ENCODE assay signal across 39 cellular contexts in genomic region chrX:39741904-39742303, GRCh38.
"Had no signal": no experiment of that assay in that cellular context is flagged by ENCODE, and none has a peak within 500 bp of the region (broad histone marks: within the 10 kb centered on the region; RNA-seq: fewer than 3 reads in every experiment).

No MANE protein-coding gene starts in this region.

- ATAC-seq: activated naive CD4-positive, alpha-beta T cell treated with anti-CD3 and anti-CD28 coated beads, Interleukin-2, amount 50 U/mL, for 72 hours; activated naive CD8-positive, alpha-beta T cell treated with anti-CD3 and anti-CD28 coated beads, Interleukin-2, amount 50 U/mL, for 24 hours; activated T-cell treated with anti-CD3 and anti-CD28 coated beads, Interleukin-2, amount 50 U/mL, for 4 hours; activated T-cell treated with anti-CD3 and anti-CD28 coated beads, Interleukin-2, amount 50 U/mL, for 72 hours; activated T-helper 17 cell treated with anti-CD3 and anti-CD28 coated beads, Interleukin-2, amount 50 U/mL, for 72 hours; body of pancreas had no signal

- H3K27ac ChIP-seq: adrenal gland, ascending aorta, body of pancreas, brain microvascular endothelial cell, breast epithelium, cardiac muscle cell had no signal

- H3K27ac Mint-ChIP-seq: activated naive CD4-positive, alpha-beta T cell treated with anti-CD3 and anti-CD28 coated beads for 36 hours; activated naive CD4-positive, alpha-beta T cell treated with anti-CD3 and anti-CD28 coated beads, Interleukin-2, amount 10 ng/mL, durations not matched to agents 7 days and 5 days; activated naive CD4-positive, alpha-beta T cell treated with anti-CD3 and anti-CD28 coated beads, Interleukin-2, amount 50 U/mL, for 24 hours; activated naive CD4-positive, alpha-beta T cell treated with anti-CD3 and anti-CD28 coated beads, Interleukin-2, amount 50 U/mL, for 72 hours; activated naive CD8-positive, alpha-beta T cell; activated naive CD8-positive, alpha-beta T cell treated with anti-CD3 and anti-CD28 coated beads for 36 hours; activated naive CD8-positive, alpha-beta T cell treated with anti-CD3 and anti-CD28 coated beads, Interleukin-2, amount 10 ng/mL, durations not matched to agents 7 days and 5 days; activated naive CD8-positive, alpha-beta T cell treated with anti-CD3 and anti-CD28 coated beads, Interleukin-2, amount 50 U/mL, for 24 hours; activated T-cell treated with anti-CD3 and anti-CD28 coated beads, Interleukin-2, amount 50 U/mL, for 24 hours; activated T-cell treated with anti-CD3 and anti-CD28 coated beads, Interleukin-2, amount 50 U/mL, for 72 hours; activated T-helper 1 cell treated with anti-CD3 and anti-CD28 coated beads, Interleukin-12 subunit alpha, Interleukin-12 subunit beta, Interleukin-2, Interleukin-4 antibody, amounts not matched to agents 30 ng/mL and 10 ng/mL and 1 ng/mL, durations not matched to agents 14 hours and 24 hours and 36 hours; activated T-helper 17 cell treated with anti-CD3 and anti-CD28 coated beads, Interleukin-2, amount 50 U/mL, for 72 hours; activated T-helper 2 cell treated with anti-CD3 and anti-CD28 coated beads, Interferon-gamma antibody, Interleukin-2, Interleukin-4, amounts not matched to agents 10 μg/mL and 5 μg/mL and 100 μg/mL, durations not matched to agents 14 hours and 24 hours and 36 hours; brain had no signal

- DNase-seq: activated effector memory CD4-positive, alpha-beta T cell treated with anti-CD3 and anti-CD28 coated beads, Interleukin-2, amount 50 U/mL, for 16 hours; activated effector memory CD4-positive, alpha-beta T cell treated with Interleukin-2 at 50 U/mL for 16 hours; activated gamma-delta T cell; activated gamma-delta T cell treated with Interleukin-2 at 50 U/mL for 16 hours; activated naive CD4-positive, alpha-beta T cell; activated naive CD4-positive, alpha-beta T cell treated with anti-CD3 and anti-CD28 coated beads for 36 hours; activated naive CD4-positive, alpha-beta T cell treated with anti-CD3 and anti-CD28 coated beads, Interleukin-2, amount 10 ng/mL, durations not matched to agents 7 days and 5 days; activated naive CD4-positive, alpha-beta T cell treated with anti-CD3 and anti-CD28 coated beads, Interleukin-2, amount 50 U/mL, for 16 hours; activated naive CD4-positive, alpha-beta T cell treated with Interleukin-2 at 50 U/mL for 16 hours; activated naive CD8-positive, alpha-beta T cell treated with anti-CD3 and anti-CD28 coated beads for 36 hours; activated naive CD8-positive, alpha-beta T cell treated with anti-CD3 and anti-CD28 coated beads, Interleukin-2, amount 10 ng/mL, durations not matched to agents 7 days and 5 days; activated naive CD8-positive, alpha-beta T cell treated with anti-CD3 and anti-CD28 coated beads, Interleukin-2, amount 50 U/mL, for 24 hours; activated T-cell treated with anti-CD3 and anti-CD28 coated beads for 4 hours; activated T-cell treated with anti-CD3 and anti-CD28 coated beads, Interleukin-2, amount 50 U/mL, for 1 hour; activated T-cell treated with anti-CD3 and anti-CD28 coated beads, Interleukin-2, amount 50 U/mL, for 24 hours; activated T-cell treated with anti-CD3 and anti-CD28 coated beads, Interleukin-2, amount 50 U/mL, for 4 hours; activated T-cell treated with anti-CD3 and anti-CD28 coated beads, Interleukin-2, amount 50 U/mL, for 48 hours; activated T-cell treated with anti-CD3 and anti-CD28 coated beads, Interleukin-2, amount 50 U/mL, for 72 hours; adrenal gland; amygdala; anterior cingulate cortex; aorta; body of pancreas; brain microvascular endothelial cell; caudate nucleus; central memory CD4-positive, alpha-beta T cell; cerebellar nuclear complex had no signal

- H3K9me3 ChIP-seq: adrenal gland, ascending aorta, body of pancreas, breast epithelium had no signal

- H3K27me3 Mint-ChIP-seq: activated naive CD4-positive, alpha-beta T cell treated with anti-CD3 and anti-CD28 coated beads, Interleukin-2, amount 50 U/mL, for 24 hours; activated naive CD8-positive, alpha-beta T cell; activated naive CD8-positive, alpha-beta T cell treated with anti-CD3 and anti-CD28 coated beads for 36 hours; activated naive CD8-positive, alpha-beta T cell treated with anti-CD3 and anti-CD28 coated beads, Interleukin-2, amount 10 ng/mL, durations not matched to agents 7 days and 5 days; activated naive CD8-positive, alpha-beta T cell treated with anti-CD3 and anti-CD28 coated beads, Interleukin-2, amount 50 U/mL, for 24 hours; activated T-helper 17 cell treated with anti-CD3 and anti-CD28 coated beads, Interleukin-2, amount 50 U/mL, for 72 hours; central memory CD8-positive, alpha-beta T cell had no signal

- H3K4me3 Mint-ChIP-seq: activated naive CD4-positive, alpha-beta T cell treated with anti-CD3 and anti-CD28 coated beads for 36 hours; activated naive CD4-positive, alpha-beta T cell treated with anti-CD3 and anti-CD28 coated beads, Interleukin-2, amount 10 ng/mL, durations not matched to agents 7 days and 5 days; activated naive CD4-positive, alpha-beta T cell treated with anti-CD3 and anti-CD28 coated beads, Interleukin-2, amount 50 U/mL, for 24 hours; activated naive CD8-positive, alpha-beta T cell; activated naive CD8-positive, alpha-beta T cell treated with anti-CD3 and anti-CD28 coated beads for 36 hours; activated naive CD8-positive, alpha-beta T cell treated with anti-CD3 and anti-CD28 coated beads, Interleukin-2, amount 10 ng/mL, durations not matched to agents 7 days and 5 days; activated naive CD8-positive, alpha-beta T cell treated with anti-CD3 and anti-CD28 coated beads, Interleukin-2, amount 50 U/mL, for 24 hours; activated T-cell treated with anti-CD3 and anti-CD28 coated beads, Interleukin-2, amount 50 U/mL, for 24 hours; activated T-cell treated with anti-CD3 and anti-CD28 coated beads, Interleukin-2, amount 50 U/mL, for 4 hours; activated T-cell treated with anti-CD3 and anti-CD28 coated beads, Interleukin-2, amount 50 U/mL, for 72 hours; activated T-helper 1 cell treated with anti-CD3 and anti-CD28 coated beads, Interleukin-12 subunit alpha, Interleukin-12 subunit beta, Interleukin-2, Interleukin-4 antibody, amounts not matched to agents 30 ng/mL and 10 ng/mL and 1 ng/mL, durations not matched to agents 14 hours and 24 hours and 36 hours; activated T-helper 17 cell treated with anti-CD3 and anti-CD28 coated beads, Interleukin-2, amount 50 U/mL, for 72 hours; brain; central memory CD8-positive, alpha-beta T cell had no signal

- H3K4me1 Mint-ChIP-seq: activated naive CD4-positive, alpha-beta T cell treated with anti-CD3 and anti-CD28 coated beads, Interleukin-2, amount 10 ng/mL, durations not matched to agents 7 days and 5 days; activated naive CD4-positive, alpha-beta T cell treated with anti-CD3 and anti-CD28 coated beads, Interleukin-2, amount 50 U/mL, for 24 hours; activated naive CD8-positive, alpha-beta T cell treated with anti-CD3 and anti-CD28 coated beads, Interleukin-2, amount 10 ng/mL, durations not matched to agents 7 days and 5 days; activated T-helper 17 cell treated with anti-CD3 and anti-CD28 coated beads, Interleukin-2, amount 50 U/mL, for 72 hours; central memory CD8-positive, alpha-beta T cell had no signal

- H3K36me3 ChIP-seq: adrenal gland, ascending aorta, brain microvascular endothelial cell, breast epithelium, cardiac muscle cell had no signal

- H3K9me3 Mint-ChIP-seq: activated naive CD4-positive, alpha-beta T cell treated with anti-CD3 and anti-CD28 coated beads for 36 hours; activated naive CD4-positive, alpha-beta T cell treated with anti-CD3 and anti-CD28 coated beads, Interleukin-2, amount 10 ng/mL, durations not matched to agents 7 days and 5 days; activated naive CD4-positive, alpha-beta T cell treated with anti-CD3 and anti-CD28 coated beads, Interleukin-2, amount 50 U/mL, for 24 hours; activated naive CD4-positive, alpha-beta T cell treated with anti-CD3 and anti-CD28 coated beads, Interleukin-2, amount 50 U/mL, for 72 hours; activated naive CD8-positive, alpha-beta T cell treated with anti-CD3 and anti-CD28 coated beads for 36 hours; activated naive CD8-positive, alpha-beta T cell treated with anti-CD3 and anti-CD28 coated beads, Interleukin-2, amount 10 ng/mL, durations not matched to agents 7 days and 5 days; activated naive CD8-positive, alpha-beta T cell treated with anti-CD3 and anti-CD28 coated beads, Interleukin-2, amount 50 U/mL, for 24 hours; activated T-cell treated with anti-CD3 and anti-CD28 coated beads, Interleukin-2, amount 50 U/mL, for 24 hours; activated T-cell treated with anti-CD3 and anti-CD28 coated beads, Interleukin-2, amount 50 U/mL, for 4 hours; activated T-cell treated with anti-CD3 and anti-CD28 coated beads, Interleukin-2, amount 50 U/mL, for 72 hours; activated T-helper 1 cell treated with anti-CD3 and anti-CD28 coated beads, Interleukin-12 subunit alpha, Interleukin-12 subunit beta, Interleukin-2, Interleukin-4 antibody, amounts not matched to agents 30 ng/mL and 10 ng/mL and 1 ng/mL, durations not matched to agents 14 hours and 24 hours and 36 hours; activated T-helper 17 cell treated with anti-CD3 and anti-CD28 coated beads, Interleukin-2, amount 50 U/mL, for 72 hours; activated T-helper 2 cell treated with anti-CD3 and anti-CD28 coated beads, Interferon-gamma antibody, Interleukin-2, Interleukin-4, amounts not matched to agents 10 μg/mL and 5 μg/mL and 100 μg/mL, durations not matched to agents 14 hours and 24 hours and 36 hours; central memory CD8-positive, alpha-beta T cell had no signal

- FAIRE-seq: bronchial epithelial cell had no signal

- H3K4me1 ChIP-seq: adrenal gland, breast epithelium had no signal

- H3K27me3 ChIP-seq: adrenal gland, body of pancreas, brain microvascular endothelial cell, cardiac muscle cell had no signal

- H3K36me3 Mint-ChIP-seq: activated naive CD4-positive, alpha-beta T cell treated with anti-CD3 and anti-CD28 coated beads, Interleukin-2, amount 10 ng/mL, durations not matched to agents 7 days and 5 days; activated naive CD4-positive, alpha-beta T cell treated with anti-CD3 and anti-CD28 coated beads, Interleukin-2, amount 50 U/mL, for 24 hours; activated naive CD4-positive, alpha-beta T cell treated with anti-CD3 and anti-CD28 coated beads, Interleukin-2, amount 50 U/mL, for 72 hours; activated naive CD8-positive, alpha-beta T cell; activated naive CD8-positive, alpha-beta T cell treated with anti-CD3 and anti-CD28 coated beads for 36 hours; activated naive CD8-positive, alpha-beta T cell treated with anti-CD3 and anti-CD28 coated beads, Interleukin-2, amount 10 ng/mL, durations not matched to agents 7 days and 5 days; brain had no signal

- H3K4me3 ChIP-seq: adrenal gland, ascending aorta, body of pancreas, breast epithelium, cardiac muscle cell had no signal
